ENCODE assay signal across 8 cellular contexts in the genomic region with DNA sequence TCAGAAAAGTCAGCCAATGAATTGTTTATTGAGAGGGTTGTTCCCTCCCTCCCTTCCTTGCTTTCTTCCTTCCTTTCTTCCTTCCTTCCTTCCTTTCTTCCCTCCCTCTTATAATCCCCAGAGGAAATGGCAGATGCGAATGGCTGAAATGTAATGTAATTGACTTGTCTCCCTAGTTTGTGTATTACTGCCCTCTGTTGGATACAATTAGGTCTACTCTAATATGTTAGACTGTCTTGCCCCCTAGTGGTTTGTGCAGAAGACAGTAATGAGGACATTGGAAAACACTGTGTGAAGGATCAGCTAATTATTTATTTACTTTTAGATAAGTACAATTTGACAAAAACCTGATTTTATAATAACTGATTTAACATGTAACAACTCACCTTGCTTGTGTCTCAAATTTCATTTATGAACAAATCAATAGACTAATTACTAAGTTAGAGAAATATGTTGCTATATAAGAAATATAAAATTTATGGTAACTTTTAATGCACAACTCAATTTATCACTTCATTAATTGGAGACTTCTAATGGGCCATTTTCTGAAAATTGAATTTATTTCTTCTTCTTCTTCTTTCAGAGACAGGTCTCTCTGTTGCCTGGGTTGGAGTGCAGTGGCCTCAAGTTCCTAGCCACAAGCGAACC.
DNase-seq lines count a peak whose midpoint lies in the region; ATAC-seq and TF ChIP-seq lines count a peak whose summit lies in the region.

No MANE protein-coding gene starts in this region.

- DNase-seq in G401 (ENCODE audit: low spot score) = peak; percentile 56
- DNase-seq in NCI-H510A treated with DMSO at 0.1 percent for 48 hours (lab: John Stamatoyannopoulos, UW) = peak; percentile 91
- DNase-seq in adrenal gland = peak in 5 of 7 donors; percentile 11 to 35 (median 22)
- no peak for DNase-seq in right cardiac atrium
- DNase-seq in spleen = no peak
- DNase-seq in activated effector memory CD4-positive, alpha-beta T cell treated with Interleukin-2 at 50 U/mL for 16 hours = no peak

- intact Hi-C loops in adrenal gland (cut with DNase I) (loop anchor here (5.0 to 10.0 kb wide), 4 partner anchors 38 to 805 kb away; no protein-coding TSS in a partner anchor), right cardiac atrium (cut with DNase I) (loop anchor here (5.0 to 10.0 kb wide), 8 partner anchors 38 to 1165 kb away; no protein-coding TSS in a partner anchor), spleen (cut with DNase I; ENCODE audit: low total_unique reads) (no loop called here)

- 45 to 50% (median 49%) methylated on average over 2 of the region's 2 CpGs for WGBS in adrenal gland, 4 donors
- WGBS in right cardiac atrium = 46% methylated on average over 2 of the region's 2 CpGs
- 46 to 50% (median 48%) methylated on average over 2 of the region's 2 CpGs for WGBS in spleen, 5 donors

- H3K4me3 ChIP-seq in adrenal gland (no peak overlapping the region), right cardiac atrium (ENCODE audit: low read length) (no peak overlapping the region), spleen (no peak overlapping the region)

- no peak for TF ChIP-seq POLR2A in adrenal gland (IDR thresholded peaks at IDR 0.05)
- TF ChIP-seq POLR2A in spleen (IDR thresholded peaks at IDR 0.05) = no peak

- H3K27me3 ChIP-seq in adrenal gland = no peaks in the 10 kb centered on the region
- no peaks in the 10 kb centered on the region for H3K27me3 ChIP-seq in right cardiac atrium (ENCODE audit: control insufficient read depth, insufficient read depth)
- no peaks in the 10 kb centered on the region for H3K27me3 ChIP-seq in spleen (replicated peaks in 1 of 7)

- in situ Hi-C loops in G401 (cut with HindIII; ENCODE audit: low sequenced_read_pairs) = no loop called here

- H3K9me3 ChIP-seq in adrenal gland (replicated peaks in 1 of 3) (no peaks in the 10 kb centered on the region), right cardiac atrium (ENCODE audit: control insufficient read depth, low read length) (no peaks in the 10 kb centered on the region), spleen (peaks cover 0 to 6% (median 0%) of the 10 kb centered on the region in 8 donors)

- TF ChIP-seq CTCF in adrenal gland (IDR thresholded peaks at IDR 0.05) = peak; percentile 60 to 99 (median 95)
- peak; percentile 53 to 90 (median 71) for TF ChIP-seq CTCF in spleen (IDR thresholded peaks at IDR 0.05 in 8 of 11, conservative IDR thresholded peaks at IDR 0.05 in 3 of 11)

- H3K36me3 ChIP-seq in adrenal gland (replicated peaks in 1 of 2) (no peaks in the 10 kb centered on the region), spleen (no peaks in the 10 kb centered on the region)

- no peaks in the 10 kb centered on the region for H3K4me1 ChIP-seq in adrenal gland (replicated peaks in 1 of 2)
- no peaks in the 10 kb centered on the region for H3K4me1 ChIP-seq in right cardiac atrium (ENCODE audit: control insufficient read depth, insufficient read depth, low read length)
- H3K4me1 ChIP-seq in spleen = no peaks in the 10 kb centered on the region

- peak; percentile 100 for ATAC-seq in GM21381 (IDR thresholded peaks at IDR 0.05; ENCODE audit: unreplicated experiment)
- ATAC-seq in HG03520 (IDR thresholded peaks at IDR 0.05; ENCODE audit: unreplicated experiment) = peak; percentile 100
- ATAC-seq in right cardiac atrium = peak; percentile 91 to 93

- H3K27ac ChIP-seq in adrenal gland (no peak overlapping the region), right cardiac atrium (ENCODE audit: low read length) (no peak overlapping the region), spleen (no peak overlapping the region)

Comparison
In these comparisons a context has a peak if more than half of its experiments do, and no peak if none do; other contexts are left out.
1. DNase-seq: peak in G401 (single experiment), NCI-H510A treated with DMSO at 0.1 percent for 48 hours (single experiment) and adrenal gland (5 of 7); none in right cardiac atrium (0 of 3), spleen (single experiment) and activated effector memory CD4-positive, alpha-beta T cell treated with Interleukin-2 at 50 U/mL for 16 hours (single experiment).
2. Peak in every context shown above with its lines, with median percentiles within 50 percentile points of each other: ATAC-seq.